8 cellular contexts compared by ENCODE assay signal in genomic region chr9:110049699-110050450, GRCh38.
DNase-seq lines count a peak whose midpoint lies in the region; ATAC-seq and TF ChIP-seq lines count a peak whose summit lies in the region.

No MANE protein-coding gene starts in this region.

- in situ Hi-C loops in astrocyte of the spinal cord (cut with HindIII; ENCODE audit: low sequenced_read_pairs) = no loop called here

- peak overlapping the region; percentile 95 for H3K9ac ChIP-seq in OCI-LY3 (ENCODE audit: low read length)

- H3K79me2 ChIP-seq in OCI-LY3 (ENCODE audit: low read length) = peaks cover 58% of the 10 kb centered on the region

- no peak overlapping the region for H3K27ac ChIP-seq in OCI-LY3 (ENCODE audit: low read length)

- peak overlapping the region; percentile 99 for H3K4me2 ChIP-seq in OCI-LY3 (ENCODE audit: low read length)

- TF ChIP-seq CTCF in OCI-LY3 (IDR thresholded peaks at IDR 0.05; ENCODE audit: low read depth, low read length) = no peak
- TF ChIP-seq CTCF in astrocyte of the spinal cord (IDR thresholded peaks at IDR 0.05; ENCODE audit: low read depth, low read length) = no peak

- peak overlapping the region; percentile 78 to 93 (median 85) for H3K4me3 Mint-ChIP-seq in immature natural killer cell

- peaks cover 25% of the 10 kb centered on the region for H3K4me1 ChIP-seq in OCI-LY3 (ENCODE audit: low read length)

- H3K27ac Mint-ChIP-seq in immature natural killer cell = peak overlapping the region in 1 of 6 donors; percentile 61

- H3K27me3 Mint-ChIP-seq in immature natural killer cell (ENCODE audit: low read depth in 3 of 3) = peaks cover 11 to 19% (median 17%) of the 10 kb centered on the region in 3 donors

- H3K9me3 ChIP-seq in OCI-LY3 (ENCODE audit: insufficient read depth, low read length) = no peaks in the 10 kb centered on the region

- H2AFZ ChIP-seq in OCI-LY3 (ENCODE audit: low read depth, low read length) = no peak overlapping the region

- peak; percentile 20 for ATAC-seq in GM21526 (IDR thresholded peaks at IDR 0.05; ENCODE audit: low FRiP score, unreplicated experiment)

- H3K36me3 ChIP-seq in OCI-LY3 (replicated peaks; ENCODE audit: low read depth, low read length) = peaks cover 8% of the 10 kb centered on the region

- peaks cover 32 to 47% of the 10 kb centered on the region in 2 donors for H3K4me1 Mint-ChIP-seq in immature natural killer cell

- H4K20me1 ChIP-seq in OCI-LY3 (ENCODE audit: insufficient read depth, low read length) = peaks cover 35% of the 10 kb centered on the region

- DNase-seq in AG08396 (ENCODE audit: low spot score) (peak; percentile 15), astrocyte of the spinal cord (ENCODE audit: low read depth, low spot score) (peak; percentile 35), immature natural killer cell (peak in 1 of 3 donors; percentile 6), foreskin melanocyte (no peak), amniotic stem cell (lab: John Stamatoyannopoulos, UW) (no peak)
- DNase-seq in stimulated activated CD4-positive, alpha-beta T cell treated with anti-CD3 and anti-CD28 coated beads, Interleukin-12 subunit alpha, Interleukin-12 subunit beta, amount 100 ng/mL, for 48 hours (ENCODE audit: low read depth in 2 of 3, low spot score in 1 of 3) = peak in 2 of 3 donors; percentile 3 to 18

- no peaks in the 10 kb centered on the region for H3K36me3 Mint-ChIP-seq in immature natural killer cell

- H3K9me3 Mint-ChIP-seq in immature natural killer cell = no peaks in the 10 kb centered on the region

- no peaks in the 10 kb centered on the region for H3K27me3 ChIP-seq in OCI-LY3 (ENCODE audit: low read depth, low read length)

- H3K4me3 ChIP-seq in OCI-LY3 (ENCODE audit: low read length) (peak overlapping the region; percentile 98), astrocyte of the spinal cord (ENCODE audit: low read depth, low read length) (peak overlapping the region; percentile 96)

Comparison
In these comparisons a context has a peak if more than half of its experiments do, and no peak if none do; other contexts are left out.
1. DNase-seq: peak in AG08396 (single experiment), astrocyte of the spinal cord (single experiment) and stimulated activated CD4-positive, alpha-beta T cell treated with anti-CD3 and anti-CD28 coated beads, Interleukin-12 subunit alpha, Interleukin-12 subunit beta, amount 100 ng/mL, for 48 hours (2 of 3); none in foreskin melanocyte (single experiment) and amniotic stem cell (single experiment).